In genomic region chr20:44650777-44651493, GRCh38 we compare ENCODE assay signal across 8 cellular contexts. TPM values are rescaled to one million over a fixed set of nuclear protein-coding genes. Genes with fewer than 3 reads are reported as not detected.
A peak's percentile ranks its signal among the peaks of the same experiment; 100 is the strongest.
DNase-seq lines count a peak whose midpoint lies in the region; TF ChIP-seq lines count a peak whose summit lies in the region.

No MANE protein-coding gene starts in this region.

- no peak overlapping the region for H3K18ac ChIP-seq in H9 (ENCODE audit: insufficient read length, low read depth, low read length)

- H2BK12ac ChIP-seq in H9 (ENCODE audit: insufficient read length, low read depth, low read length) = no peak overlapping the region

- H2BK120ac ChIP-seq in H9 (ENCODE audit: low read depth, low read length, poor library complexity, severe bottlenecking) = no peak overlapping the region

- H3K36me3 Mint-ChIP-seq in H9 (ENCODE audit: insufficient read depth in 1 of 3, low read depth in 3 of 3) (peaks cover 14 to 22% (median 21%) of the 10 kb centered on the region in 3 experiments), endothelial cell (ENCODE audit: low read depth, unreplicated experiment) (peaks cover 3% of the 10 kb centered on the region)

- TF ChIP-seq EP300 in neural cell (conservative IDR thresholded peaks at IDR 0.05; ENCODE audit: poor library complexity, severe bottlenecking) = no peak

- H3K36me3 ChIP-seq in neural cell (ENCODE audit: insufficient read depth, low read length) = no peaks in the 10 kb centered on the region

- no peak overlapping the region for H2BK15ac ChIP-seq in H9 (ENCODE audit: low read depth, low read length)

- H3K23ac ChIP-seq in H9 (ENCODE audit: insufficient read length, low read depth, low read length) = no peak overlapping the region

- peaks cover 3% of the 10 kb centered on the region for H3F3A ChIP-seq in neural cell (ENCODE audit: insufficient read depth, low read length, poor library complexity, severe bottlenecking)

- H4K20me1 ChIP-seq in H9 (ENCODE audit: control insufficient read depth, insufficient read depth, insufficient read length) (no peaks in the 10 kb centered on the region), neural cell (ENCODE audit: insufficient read depth) (no peaks in the 10 kb centered on the region)

- H3K9me3 ChIP-seq in H9 (ENCODE audit: control insufficient read depth, low read depth, low read length) (peaks cover 10% of the 10 kb centered on the region), neural cell (ENCODE audit: low read length) (no peaks in the 10 kb centered on the region)

- no peak overlapping the region for H4K8ac ChIP-seq in H9 (replicated peaks; ENCODE audit: insufficient read length, low read depth, low read length)

- H3K9ac ChIP-seq in H9 (ENCODE audit: extremely low read depth, insufficient read length, low read length) (peak overlapping the region; percentile 0), neural cell (ENCODE audit: low read length) (peak overlapping the region; percentile 20)

- H3K27me3 Mint-ChIP-seq in H9 (ENCODE audit: low read depth) (peaks cover 47% of the 10 kb centered on the region), endothelial cell (ENCODE audit: unreplicated experiment) (peaks cover 12% of the 10 kb centered on the region)

- H3K27me3 ChIP-seq in H9 (ENCODE audit: insufficient read depth, low read length) (no peaks in the 10 kb centered on the region; the same call in 1 of the 2 replicates), neural cell (ENCODE audit: insufficient read depth, low read depth, low read length) (peaks cover 22% of the 10 kb centered on the region)

- H3K4me2 ChIP-seq in H9 (ENCODE audit: insufficient read depth, insufficient read length, low read length) = peak overlapping the region; percentile 40
- H3K4me2 ChIP-seq in neural cell (ENCODE audit: low read length) = no peak overlapping the region

- H3K9me3 Mint-ChIP-seq in H9 = peaks cover 20 to 24% of the 10 kb centered on the region in 2 experiments
- H3K9me3 Mint-ChIP-seq in endothelial cell (ENCODE audit: unreplicated experiment) = no peaks in the 10 kb centered on the region

- no peak for TF ChIP-seq RAD21 in neural cell (conservative IDR thresholded peaks at IDR 0.05)

- H3K56ac ChIP-seq in H9 (ENCODE audit: insufficient read length, low read depth, low read length) = no peak overlapping the region

- WGBS in H9 (ENCODE audit: extremely low coverage, insufficient read length, low lambda C conversion rate) = no CpG with 5 or more reads among the region's 29 CpGs

- H3K4me3 Mint-ChIP-seq in H9 = peak overlapping the region; percentile 55 to 76
- peak overlapping the region; percentile 82 for H3K4me3 Mint-ChIP-seq in endothelial cell (ENCODE audit: unreplicated experiment)

- no peaks in the 10 kb centered on the region for H3K9me2 ChIP-seq in neural cell (ENCODE audit: insufficient read depth, low read length)

- peaks cover 11% of the 10 kb centered on the region; the same call in 1 of the 2 replicates for H3K4me1 ChIP-seq in H9 (ENCODE audit: insufficient read depth, low read length)

- H2AFZ ChIP-seq in H9 (ENCODE audit: low read length) (no peak overlapping the region), neural cell (ENCODE audit: low read depth, low read length) (no peak overlapping the region)

- H3K27ac ChIP-seq in H9 (ENCODE audit: insufficient read length, low read depth, low read length) = no peak overlapping the region
- H3K27ac ChIP-seq in neural cell (ENCODE audit: low read length) = no peak overlapping the region
- H3K27ac ChIP-seq in caudate nucleus (ENCODE audit: low read depth, low read length) = no peak overlapping the region

- no peak overlapping the region for H2AK5ac ChIP-seq in H9 (ENCODE audit: insufficient read length, low read length)

- H3K79me2 ChIP-seq in H9 (ENCODE audit: insufficient read depth, low read length) = no peaks in the 10 kb centered on the region
- H3K79me2 ChIP-seq in neural cell (replicated peaks; ENCODE audit: insufficient read depth, low read length) = no peaks in the 10 kb centered on the region

- no peak for TF ChIP-seq CTCF in H9 (conservative IDR thresholded peaks at IDR 0.05)
- TF ChIP-seq CTCF in endothelial cell (IDR thresholded peaks at IDR 0.05; ENCODE audit: unreplicated experiment) = no peak
- TF ChIP-seq CTCF in neural cell (IDR thresholded peaks at IDR 0.05; ENCODE audit: poor library complexity, severe bottlenecking) = no peak

- H2BK20ac ChIP-seq in H9 (ENCODE audit: low read depth, low read length, poor library complexity, severe bottlenecking) = no peak overlapping the region

- H3K79me1 ChIP-seq in H9 (ENCODE audit: insufficient read depth, low read depth, low read length, poor library complexity, severe bottlenecking) = no peaks in the 10 kb centered on the region

- no peak for DNase-seq in H9
- peak; percentile 32 for DNase-seq in activated CD4-positive, alpha-beta T cell treated with anti-CD3 and anti-CD28 coated beads for 1 hour
- no peak for DNase-seq in endothelial cell (ENCODE audit: low spot score)
- no peak for DNase-seq in NCI-H748 (lab: John Stamatoyannopoulos, UW; ENCODE audit: unreplicated experiment)
- no peak for DNase-seq in caudate nucleus (lab: John Stamatoyannopoulos, UW)
- no peak for DNase-seq in NCI-H2107 treated with DMSO at 0.1 percent for 48 hours (lab: John Stamatoyannopoulos, UW; ENCODE audit: unreplicated experiment)
- DNase-seq in T1000 (lab: John Stamatoyannopoulos, UW) = no peak

- H3K23me2 ChIP-seq in H9 (ENCODE audit: insufficient read length, low read depth, low read length, poor library complexity, severe bottlenecking) = peaks cover 9% of the 10 kb centered on the region

- H3K27ac Mint-ChIP-seq in H9 = no peak overlapping the region; a peak in 1 of 7 replicates
- no peak overlapping the region for H3K27ac Mint-ChIP-seq in endothelial cell (ENCODE audit: unreplicated experiment)

- H3K4ac ChIP-seq in H9 (ENCODE audit: low read depth, low read length) = no peak overlapping the region

- H3K4me1 Mint-ChIP-seq in H9 (peaks cover 40 to 54% of the 10 kb centered on the region in 2 experiments), endothelial cell (ENCODE audit: unreplicated experiment) (peaks cover 50% of the 10 kb centered on the region)

- no peak overlapping the region for H3T11ph ChIP-seq in H9 (ENCODE audit: low read length)

- H3K4me3 ChIP-seq in neural cell (ENCODE audit: low read length) = peak overlapping the region; percentile 64

- no peak overlapping the region for H2BK5ac ChIP-seq in H9 (ENCODE audit: insufficient read length, low read length)

- no peak overlapping the region for H4K5ac ChIP-seq in H9 (ENCODE audit: insufficient read length, low read depth, low read length)

- no peak overlapping the region for H4K91ac ChIP-seq in H9 (ENCODE audit: insufficient read length, low read depth, low read length)

- H3K14ac ChIP-seq in H9 (ENCODE audit: insufficient read depth, low read length) = no peak overlapping the region

TF ChIP-seq in neural cell, 6 proteins besides CTCF, POLR2A, EP300 and RAD21:
- no peak for TF ChIP-seq POLR2AphosphoS5 (IDR thresholded peaks at IDR 0.05)
- TF ChIP-seq REST (IDR thresholded peaks at IDR 0.05; ENCODE audit: borderline replicate concordance) = no peak
- no peak for TF ChIP-seq MXI1 (conservative IDR thresholded peaks at IDR 0.05; ENCODE audit: poor library complexity, severe bottlenecking)
- no peak for TF ChIP-seq EZH2 (IDR thresholded peaks at IDR 0.05; ENCODE audit: borderline replicate concordance, insufficient read depth, low read length, poor library complexity, severe bottlenecking)
- TF ChIP-seq TAF1 (IDR thresholded peaks at IDR 0.05; ENCODE audit: low read depth) = no peak
- no peak for TF ChIP-seq SMC3 (conservative IDR thresholded peaks at IDR 0.05; ENCODE audit: poor library complexity)

RNA-seq across cellular contexts. Expression of gene ADA, which starts 0.6 kb away (rescaled TPM):
- 19.2 and 22.0 TPM in 2 replicates for total RNA-seq in H9 (2021)
- total RNA-seq in endothelial cell (ENCODE audit: unreplicated experiment) = 137 TPM
- 0.52 and 0.56 TPM in 2 replicates for polyA plus RNA-seq in neural cell
- 0.81 TPM in 1 of 2 replicates, not detected in the other for polyA minus RNA-seq in neural cell
